8 cellular contexts compared by ENCODE assay signal in genomic region chr17:63700528-63701441, GRCh38. TPM values are rescaled to one million over a fixed set of nuclear protein-coding genes. Genes with fewer than 3 reads are reported as not detected.
DNase-seq lines count a peak whose midpoint lies in the region; ATAC-seq and TF ChIP-seq lines count a peak whose summit lies in the region.

No MANE protein-coding gene starts in this region.

- peak overlapping the region; percentile 93 for H3K27ac ChIP-seq in HUES64 (ENCODE audit: low read depth, low read length)
- H3K27ac ChIP-seq in colonic mucosa, result peak overlapping the region; percentile 78
- peak overlapping the region; percentile 31 to 76 (median 68) for H3K27ac ChIP-seq in right lobe of liver

- DNase-seq in ELR (ENCODE audit: low read depth), result peak; percentile 43
- peak in 3 of 4 experiments; percentile 32 to 49 (median 42) for DNase-seq in activated CD4-positive, CD25-positive, alpha-beta regulatory T cell (lab: John Stamatoyannopoulos, UW)
- DNase-seq in colonic mucosa, result no peak
- peak in 2 of 3 donors; percentile 65 to 73 for DNase-seq in right lobe of liver
- peak in 2 of 3 donors; percentile 18 to 39 for DNase-seq in stimulated activated CD4-positive, alpha-beta T cell treated with anti-CD3 and anti-CD28 coated beads, TNF-alpha, amount 100 ng/mL, for 1 hour (ENCODE audit: low read depth in 3 of 3, low spot score in 1 of 3)
- no peak for DNase-seq in NCI-H128 (lab: John Stamatoyannopoulos, UW; ENCODE audit: unreplicated experiment)
- no peak for DNase-seq in NCI-H2107 treated with DMSO at 0.1 percent for 48 hours (lab: John Stamatoyannopoulos, UW; ENCODE audit: unreplicated experiment)

- ATAC-seq in right lobe of liver, result peak; percentile 10 to 34 (median 20)

- H3K4me1 ChIP-seq in HUES64 (ENCODE audit: insufficient read depth, low read length), result peaks cover 10% of the 10 kb centered on the region; the same call in 1 of the 2 replicates
- H3K4me1 ChIP-seq in colonic mucosa, result no peaks in the 10 kb centered on the region
- H3K4me1 ChIP-seq in right lobe of liver, result peaks cover 0 to 18% (median 8%) of the 10 kb centered on the region in 4 donors

- peak overlapping the region; percentile 69 for H3K4me3 ChIP-seq in HUES64 (ENCODE audit: low read length)
- H3K4me3 ChIP-seq in colonic mucosa, result peak overlapping the region; percentile 46
- H3K4me3 ChIP-seq in right lobe of liver, result peak overlapping the region; percentile 25 to 54 (median 26)

- H3K9me3 ChIP-seq in HUES64 (ENCODE audit: insufficient read depth, low read depth, low read length) (no peaks in the 10 kb centered on the region), colonic mucosa (no peaks in the 10 kb centered on the region), right lobe of liver (no peaks in the 10 kb centered on the region)

- TF ChIP-seq POLR2A in right lobe of liver (IDR thresholded peaks at IDR 0.05), result no peak

- H3K36me3 ChIP-seq in HUES64 (ENCODE audit: insufficient read depth, low read length) (peaks cover 39% of the 10 kb centered on the region), colonic mucosa (no peaks in the 10 kb centered on the region), right lobe of liver (peaks cover 0 to 3% (median 0%) of the 10 kb centered on the region in 4 donors)

- intact Hi-C loops in colonic mucosa (cut with DNase I) (loop anchor here (10.0 kb wide), 1 partner anchor 276 kb away; no protein-coding TSS in a partner anchor), right lobe of liver (cut with DNase I) (no loop called here)

- WGBS in HUES64, result 6% methylated on average over 87 of the region's 87 CpGs
- WGBS in right lobe of liver (ENCODE audit: insufficient coverage, low coverage, low lambda C conversion rate, missing lambda C conversion rate), result 56% methylated on average over 18 of the region's 87 CpGs

- peak overlapping the region; percentile 93 for H3K9ac ChIP-seq in HUES64 (ENCODE audit: low read depth, low read length)
- peak overlapping the region; percentile 34 to 79 for H3K9ac ChIP-seq in colonic mucosa (ENCODE audit: low read depth in 2 of 2, low read length in 2 of 2)

- TF ChIP-seq CTCF in colonic mucosa (IDR thresholded peaks at IDR 0.05) (no peak), right lobe of liver (IDR thresholded peaks at IDR 0.05) (peak in 1 of 4 donors; percentile 12)

- H3K27me3 ChIP-seq in HUES64 (ENCODE audit: insufficient read depth, low read length) (peaks cover 5% of the 10 kb centered on the region), colonic mucosa (peaks cover 7% of the 10 kb centered on the region), right lobe of liver (no peaks in the 10 kb centered on the region)

RNA-seq across cellular contexts. Expression of gene LIMD2, which starts 0.9 kb away (rescaled TPM):
- polyA plus RNA-seq in HUES64 (2013, experiment 1 of 2), result 91.0 TPM
- polyA plus RNA-seq in HUES64 (2013, experiment 2 of 2), result 83.1 TPM
- total RNA-seq in colonic mucosa (1 to 10 TPM; 3.6 to 5.6 TPM), right lobe of liver (1 to 10 TPM; 2.8 to 9.4 (median 5.2) TPM)

RNA-seq across cellular contexts. Expression of gene STRADA, which starts 40.8 kb away (rescaled TPM):
- polyA plus RNA-seq in HUES64 (2013, experiment 1 of 2), result 25.2 TPM
- 29.5 TPM for polyA plus RNA-seq in HUES64 (2013, experiment 2 of 2)
- total RNA-seq in colonic mucosa (10 to 100 TPM; 15.6 to 19.9 TPM), right lobe of liver (10 to 100 TPM in 5 of 6 experiments, 1 to 10 TPM in 1; 8.4 to 15.1 (median 13.0) TPM)

Comparison
In these comparisons a context has a peak if more than half of its experiments do, and no peak if none do; other contexts are left out.
1. DNase-seq: peak in ELR (single experiment), activated CD4-positive, CD25-positive, alpha-beta regulatory T cell (3 of 4), right lobe of liver (2 of 3) and stimulated activated CD4-positive, alpha-beta T cell treated with anti-CD3 and anti-CD28 coated beads, TNF-alpha, amount 100 ng/mL, for 1 hour (2 of 3); none in colonic mucosa (single experiment), NCI-H128 (single experiment) and NCI-H2107 treated with DMSO at 0.1 percent for 48 hours (single experiment).
2. Peak in every context shown above with its lines, with median percentiles within 50 percentile points of each other: H3K27ac ChIP-seq and H3K4me3 ChIP-seq.